8 cellular contexts compared by ENCODE assay signal in the genomic region with DNA sequence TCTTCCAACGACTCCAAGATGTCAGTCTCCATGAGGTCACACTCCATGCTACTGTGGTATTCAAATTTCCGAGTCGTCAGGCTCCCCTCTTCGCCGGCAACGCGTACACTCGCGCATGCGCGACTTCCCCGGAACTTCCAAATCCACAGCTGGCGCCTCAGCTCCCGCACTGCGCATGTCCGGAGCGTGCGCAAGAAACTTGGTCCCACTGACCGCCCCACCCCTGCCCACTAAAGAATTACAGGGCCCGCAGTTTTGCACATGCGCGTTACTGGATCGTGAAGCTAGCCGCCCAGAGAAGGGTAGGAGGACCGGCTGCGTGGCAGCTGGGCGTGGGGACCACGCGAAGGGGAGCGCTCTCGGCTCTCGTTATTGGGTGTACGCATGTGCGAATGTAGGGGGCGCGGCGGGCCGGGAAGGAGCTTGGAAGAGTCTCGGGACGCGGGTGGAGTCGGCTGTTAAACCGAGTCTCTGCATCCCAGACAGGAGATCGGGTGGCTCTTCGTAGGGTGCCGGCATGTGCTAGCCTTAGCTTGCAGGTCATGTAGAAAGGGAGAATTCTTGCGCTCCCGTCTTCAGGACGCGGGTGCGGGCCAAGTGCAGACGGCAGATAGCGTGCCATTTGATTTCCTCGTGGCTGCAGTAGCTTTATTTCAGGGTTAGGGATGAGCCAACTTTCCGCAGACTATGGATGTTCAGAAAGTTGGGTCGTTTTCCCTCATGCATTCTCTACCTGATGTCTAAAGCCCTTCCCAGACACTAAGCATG. TPM values are rescaled to one million over a fixed set of nuclear protein-coding genes. Genes with fewer than 3 reads are reported as not detected.
DNase-seq lines count a peak whose midpoint lies in the region; ATAC-seq and TF ChIP-seq lines count a peak whose summit lies in the region.

TSS of gene FAM98A (minus strand) at position 125 of the 768 bp plus-strand sequence. CDS start at position 47, 78 bp downstream.

- peak within 1 kb of the TSS; percentile 70 for H3K9ac ChIP-seq in SK-N-SH

- ATAC-seq in HG02571 (IDR thresholded peaks at IDR 0.05; ENCODE audit: unreplicated experiment): peak; percentile 92

- H3K9me2 ChIP-seq in SK-N-SH: no peaks in the 10 kb centered on the region

- H3F3A ChIP-seq in SK-N-SH (replicated peaks; ENCODE audit: insufficient read depth): peaks cover 3% of the 10 kb centered on the region

- peak; percentile 98 for DNase-seq in NCI-H1048 (lab: John Stamatoyannopoulos, UW)
- peak; percentile 98 for DNase-seq in SK-N-SH
- DNase-seq in activated naive CD4-positive, alpha-beta T cell treated with anti-CD3 and anti-CD28 coated beads, Interleukin-2, amount 50 U/mL, for 16 hours: peak; percentile 99
- peak; percentile 97 for DNase-seq in germinal center (ENCODE audit: low spot score)
- DNase-seq in non-pigmented ciliary epithelial cell (ENCODE audit: low read depth): peak; percentile 94
- DNase-seq in superior temporal gyrus (ENCODE audit: extremely low spot score): peak; percentile 99

- WGBS in SK-N-SH (ENCODE audit: low lambda C conversion rate): 0% methylated on average over 44 of the region's 56 CpGs

- TF ChIP-seq EP300 in SK-N-SH (IDR thresholded peaks at IDR 0.05; ENCODE audit: borderline replicate concordance in 1 of 2, low read depth in 1 of 2, low read length in 1 of 2): no peak

- no peaks in the 10 kb centered on the region for H3K27me3 ChIP-seq in SK-N-SH (ENCODE audit: insufficient read depth)

- no peaks in the 10 kb centered on the region for H3K9me3 ChIP-seq in SK-N-SH

- no peak for TF ChIP-seq RAD21 in SK-N-SH (IDR thresholded peaks at IDR 0.05; ENCODE audit: low read length)

- H3K36me3 ChIP-seq in SK-N-SH (replicated peaks in 1 of 2; ENCODE audit: control insufficient read depth in 1 of 2, insufficient read depth in 2 of 2, low read length in 1 of 2): peaks cover 9 to 12% of the 10 kb centered on the region in 2 experiments

- peak within 1 kb of the TSS; percentile 78 for H3K4me2 ChIP-seq in SK-N-SH

- POLR2A ChIA-PET in SK-N-SH (lab: Yijun Ruan, JAX): interaction anchor here (0.6 kb wide), 1 partner anchor 266 kb away, joined by 3 read pairs; no protein-coding TSS in a partner anchor

- H3K4me3 ChIP-seq in GM08714 (ENCODE audit: low read length) (peak within 1 kb of the TSS; percentile 77), SK-N-SH (ENCODE audit: low read depth in 2 of 2, low read length in 1 of 2) (peak within 1 kb of the TSS; percentile 92 to 95)

- peak within 1 kb of the TSS; percentile 72 to 79 for H3K27ac ChIP-seq in SK-N-SH (ENCODE audit: low read depth in 2 of 2, low read length in 1 of 2)

- H3K79me2 ChIP-seq in SK-N-SH (ENCODE audit: insufficient read depth): peaks cover 42% of the 10 kb centered on the region

- peak; percentile 24; the same call in 1 of the 2 replicates for TF ChIP-seq CTCF in SK-N-SH (IDR thresholded peaks at IDR 0.05)

- H2AFZ ChIP-seq in SK-N-SH (ENCODE audit: low read depth): peak within 1 kb of the TSS; percentile 91

- CTCF ChIA-PET in SK-N-SH (lab: Yijun Ruan, JAX): interaction anchor here (0.6 to 3.2 kb wide), 4 partner anchors 11 to 25 kb away, joined by 3 to 21 read pairs (median 4); no protein-coding TSS in a partner anchor

- peaks cover 0 to 15% of the 10 kb centered on the region in 2 experiments; a peak in 2 of 4 replicates for H3K4me1 ChIP-seq in SK-N-SH (ENCODE audit: control insufficient read depth in 1 of 2, insufficient read depth in 2 of 2, low read depth in 1 of 2, low read length in 1 of 2)

- H4K20me1 ChIP-seq in SK-N-SH (ENCODE audit: insufficient read depth): no peaks in the 10 kb centered on the region

TF ChIP-seq in SK-N-SH, 30 proteins besides CTCF, POLR2A, EP300 and RAD21 (continues in another document):
- TF ChIP-seq TEAD4 (IDR thresholded peaks at IDR 0.05; ENCODE audit: borderline replicate concordance, insufficient read depth): no peak
- no peak for TF ChIP-seq MEF2A (IDR thresholded peaks at IDR 0.05; ENCODE audit: borderline replicate concordance, low read depth)
- TF ChIP-seq, protein P1, sequence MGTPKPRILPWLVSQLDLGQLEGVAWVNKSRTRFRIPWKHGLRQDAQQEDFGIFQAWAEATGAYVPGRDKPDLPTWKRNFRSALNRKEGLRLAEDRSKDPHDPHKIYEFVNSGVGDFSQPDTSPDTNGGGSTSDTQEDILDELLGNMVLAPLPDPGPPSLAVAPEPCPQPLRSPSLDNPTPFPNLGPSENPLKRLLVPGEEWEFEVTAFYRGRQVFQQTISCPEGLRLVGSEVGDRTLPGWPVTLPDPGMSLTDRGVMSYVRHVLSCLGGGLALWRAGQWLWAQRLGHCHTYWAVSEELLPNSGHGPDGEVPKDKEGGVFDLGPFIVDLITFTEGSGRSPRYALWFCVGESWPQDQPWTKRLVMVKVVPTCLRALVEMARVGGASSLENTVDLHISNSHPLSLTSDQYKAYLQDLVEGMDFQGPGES (IDR thresholded peaks at IDR 0.05; ENCODE audit: low read depth, low read length): no peak
- no peak; the same call in 1 of the 2 replicates for TF ChIP-seq RCOR1 (IDR thresholded peaks at IDR 0.05; ENCODE audit: low read length)
- 0 out of 2 replicates have a peak, but pooled peaks have one; percentile 18 for TF ChIP-seq YY1 (IDR thresholded peaks at IDR 0.05; ENCODE audit: low read depth)
- TF ChIP-seq NRF1 (IDR thresholded peaks at IDR 0.05; ENCODE audit: low read depth, low read length): peak; percentile 100
- TF ChIP-seq, protein P2, sequence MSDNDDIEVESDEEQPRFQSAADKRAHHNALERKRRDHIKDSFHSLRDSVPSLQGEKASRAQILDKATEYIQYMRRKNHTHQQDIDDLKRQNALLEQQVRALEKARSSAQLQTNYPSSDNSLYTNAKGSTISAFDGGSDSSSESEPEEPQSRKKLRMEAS (IDR thresholded peaks at IDR 0.05; ENCODE audit: low read depth): peak; percentile 93
- TF ChIP-seq SIN3A (IDR thresholded peaks at IDR 0.05; ENCODE audit: borderline replicate concordance, low read depth, low read length): peak; percentile 32; the same call in 1 of the 2 replicates
- no peak for TF ChIP-seq EZH2phosphoT487 (IDR thresholded peaks at IDR 0.05; ENCODE audit: borderline replicate concordance, low read depth)
- no peak for TF ChIP-seq SMC3 (IDR thresholded peaks at IDR 0.05; ENCODE audit: low read depth, low read length)
- TF ChIP-seq GABPA (IDR thresholded peaks at IDR 0.05; ENCODE audit: low read depth): peak; percentile 35; the same call in 1 of the 2 replicates
- no peak for TF ChIP-seq JUND (IDR thresholded peaks at IDR 0.05)
- TF ChIP-seq TCF12 (IDR thresholded peaks at IDR 0.05): peak; percentile 52; the same call in 1 of the 2 replicates
- TF ChIP-seq, protein P3, sequence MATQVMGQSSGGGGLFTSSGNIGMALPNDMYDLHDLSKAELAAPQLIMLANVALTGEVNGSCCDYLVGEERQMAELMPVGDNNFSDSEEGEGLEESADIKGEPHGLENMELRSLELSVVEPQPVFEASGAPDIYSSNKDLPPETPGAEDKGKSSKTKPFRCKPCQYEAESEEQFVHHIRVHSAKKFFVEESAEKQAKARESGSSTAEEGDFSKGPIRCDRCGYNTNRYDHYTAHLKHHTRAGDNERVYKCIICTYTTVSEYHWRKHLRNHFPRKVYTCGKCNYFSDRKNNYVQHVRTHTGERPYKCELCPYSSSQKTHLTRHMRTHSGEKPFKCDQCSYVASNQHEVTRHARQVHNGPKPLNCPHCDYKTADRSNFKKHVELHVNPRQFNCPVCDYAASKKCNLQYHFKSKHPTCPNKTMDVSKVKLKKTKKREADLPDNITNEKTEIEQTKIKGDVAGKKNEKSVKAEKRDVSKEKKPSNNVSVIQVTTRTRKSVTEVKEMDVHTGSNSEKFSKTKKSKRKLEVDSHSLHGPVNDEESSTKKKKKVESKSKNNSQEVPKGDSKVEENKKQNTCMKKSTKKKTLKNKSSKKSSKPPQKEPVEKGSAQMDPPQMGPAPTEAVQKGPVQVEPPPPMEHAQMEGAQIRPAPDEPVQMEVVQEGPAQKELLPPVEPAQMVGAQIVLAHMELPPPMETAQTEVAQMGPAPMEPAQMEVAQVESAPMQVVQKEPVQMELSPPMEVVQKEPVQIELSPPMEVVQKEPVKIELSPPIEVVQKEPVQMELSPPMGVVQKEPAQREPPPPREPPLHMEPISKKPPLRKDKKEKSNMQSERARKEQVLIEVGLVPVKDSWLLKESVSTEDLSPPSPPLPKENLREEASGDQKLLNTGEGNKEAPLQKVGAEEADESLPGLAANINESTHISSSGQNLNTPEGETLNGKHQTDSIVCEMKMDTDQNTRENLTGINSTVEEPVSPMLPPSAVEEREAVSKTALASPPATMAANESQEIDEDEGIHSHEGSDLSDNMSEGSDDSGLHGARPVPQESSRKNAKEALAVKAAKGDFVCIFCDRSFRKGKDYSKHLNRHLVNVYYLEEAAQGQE (IDR thresholded peaks at IDR 0.05; ENCODE audit: low read depth, low read length): no peak; the same call in 1 of the 2 replicates
- TF ChIP-seq RFX5 (IDR thresholded peaks at IDR 0.05; ENCODE audit: low read length): no peak
- no peak for TF ChIP-seq GATA2 (CRISPR knock-in tag; IDR thresholded peaks at IDR 0.05)
- TF ChIP-seq PBX3 (IDR thresholded peaks at IDR 0.05): no peak; the same call in 1 of the 2 replicates
- TF ChIP-seq ELF1 (IDR thresholded peaks at IDR 0.05): peak; percentile 69
- no peak for TF ChIP-seq RXRA (IDR thresholded peaks at IDR 0.05; ENCODE audit: borderline replicate concordance, low read depth)
- TF ChIP-seq, protein P4, sequence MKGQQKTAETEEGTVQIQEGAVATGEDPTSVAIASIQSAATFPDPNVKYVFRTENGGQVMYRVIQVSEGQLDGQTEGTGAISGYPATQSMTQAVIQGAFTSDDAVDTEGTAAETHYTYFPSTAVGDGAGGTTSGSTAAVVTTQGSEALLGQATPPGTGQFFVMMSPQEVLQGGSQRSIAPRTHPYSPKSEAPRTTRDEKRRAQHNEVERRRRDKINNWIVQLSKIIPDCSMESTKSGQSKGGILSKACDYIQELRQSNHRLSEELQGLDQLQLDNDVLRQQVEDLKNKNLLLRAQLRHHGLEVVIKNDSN (IDR thresholded peaks at IDR 0.05; ENCODE audit: borderline replicate concordance, low read depth): no peak
- no peak for TF ChIP-seq FOXM1 (IDR thresholded peaks at IDR 0.05; ENCODE audit: low read depth)
- TF ChIP-seq FOXJ3 (CRISPR knock-in tag; IDR thresholded peaks at IDR 0.05): no peak

RNA-seq across cellular contexts. Expression of gene FAM98A, which starts in this region (rescaled TPM):
- polyA plus RNA-seq in SK-N-SH (2012; rRNA removed): 62.5 and 231 TPM in 2 replicates
- polyA plus RNA-seq in SK-N-SH (2012; cell fraction: cytosol; rRNA removed): 145 and 212 TPM in 2 replicates
- polyA plus RNA-seq in SK-N-SH (2012; cell fraction: nucleus; rRNA removed): 154 and 190 TPM in 2 replicates

Comparison
In these comparisons a context has a peak if more than half of its experiments do, and no peak if none do; other contexts are left out.
1. Peak in every context shown above with its lines: DNase-seq, ATAC-seq, H3K4me3 ChIP-seq and H3K27ac ChIP-seq.